15 cellular contexts compared by ENCODE assay signal in the genomic region with DNA sequence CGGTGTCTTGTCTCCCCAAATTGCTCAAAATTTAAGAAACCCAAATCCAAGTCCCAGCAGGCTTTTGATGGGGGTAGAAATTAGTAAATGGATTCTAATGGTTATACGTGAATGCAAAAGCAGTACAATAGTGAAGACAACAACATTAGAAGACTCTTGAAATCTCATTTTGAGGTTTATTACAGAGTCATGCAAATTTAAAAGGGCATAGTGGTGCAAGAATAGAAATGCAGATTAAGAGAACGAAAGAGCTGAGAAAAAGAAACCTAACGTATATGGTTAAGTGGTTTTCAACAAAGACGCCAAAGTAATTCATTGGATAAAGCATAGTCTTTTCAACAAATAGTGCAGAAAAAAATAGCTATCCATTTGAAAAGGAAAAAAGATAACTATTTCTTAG. TPM values are rescaled to one million over a fixed set of nuclear protein-coding genes. Genes with fewer than 3 reads are reported as not detected.
DNase-seq lines count a peak whose midpoint lies in the region; ATAC-seq and TF ChIP-seq lines count a peak whose summit lies in the region.
"Had no signal": no experiment of that assay in that cellular context is flagged by ENCODE, and none has a peak within 500 bp of the region (broad histone marks: within the 10 kb centered on the region; RNA-seq: fewer than 3 reads in every experiment).

No MANE protein-coding gene starts in this region.

- intact Hi-C loops in activated CD4-positive, alpha-beta memory T cell treated with anti-CD3 and anti-CD28 coated beads for 36 hours (cut with micrococcal nuclease), result no loop called here
- intact Hi-C loops in left lung (cut with DNase I), result no loop called here

- H3K27ac ChIP-seq in left lung (no peak overlapping the region), Peyer's patch (no peak overlapping the region)

- DNase-seq in GM06990 (ENCODE audit: extremely low read depth, insufficient read length), result peak; percentile 64
- no peak for DNase-seq in activated CD4-positive, alpha-beta memory T cell treated with anti-CD3 and anti-CD28 coated beads for 36 hours
- no peak for DNase-seq in left lung
- no peak for DNase-seq in Peyer's patch
- no peak for DNase-seq in NCI-H2171 (lab: John Stamatoyannopoulos, UW)
- DNase-seq in HuH-7 (ENCODE audit: low spot score), result no peak
- DNase-seq: activated CD8-positive, alpha-beta memory T cell treated with anti-CD3 and anti-CD28 coated beads, Interleukin-2, amount 10 ng/mL, durations not matched to agents 7 days and 5 days; CD4-positive, alpha-beta T cell; HFFc6; NCI-H524 had no signal

- H3K4me1 ChIP-seq in left lung (no peaks in the 10 kb centered on the region), Peyer's patch (no peaks in the 10 kb centered on the region)

- H3K4me3 ChIP-seq in GM06990 (replicated peaks; ENCODE audit: low read depth, low read length), result no peak overlapping the region
- H3K4me3 ChIP-seq in left lung, result no peak overlapping the region
- no peak overlapping the region for H3K4me3 ChIP-seq in Peyer's patch

- CTCF ChIA-PET in activated CD4-positive, alpha-beta memory T cell treated with anti-CD3 and anti-CD28 coated beads for 36 hours (lab: Charles Lee), result interaction anchor here (1.9 kb wide), 1 partner anchor 36 kb away, joined by 11 read pairs; no protein-coding TSS in a partner anchor

- ATAC-seq in GM19452 (IDR thresholded peaks at IDR 0.05; ENCODE audit: unreplicated experiment) (peak; percentile 56), HG03103 (IDR thresholded peaks at IDR 0.05; ENCODE audit: low read depth, unreplicated experiment) (peak; percentile 60), left lung (no peak)
- ATAC-seq: activated CD8-positive, alpha-beta memory T cell treated with anti-CD3 and anti-CD28 coated beads, Interleukin-2, amount 10 ng/mL, durations not matched to agents 7 days and 5 days; SK-N-SH treated with all-trans-retinoic acid at 6 μM for 48 hours had no signal

- H3K27ac Mint-ChIP-seq in activated CD4-positive, alpha-beta memory T cell treated with anti-CD3 and anti-CD28 coated beads for 36 hours, result no peak overlapping the region
- H3K27ac Mint-ChIP-seq: activated CD8-positive, alpha-beta memory T cell treated with anti-CD3 and anti-CD28 coated beads, Interleukin-2, amount 10 ng/mL, durations not matched to agents 7 days and 5 days; brain; CD4-positive, alpha-beta T cell; HFFc6 had no signal

- POLR2A ChIA-PET in activated CD4-positive, alpha-beta memory T cell treated with anti-CD3 and anti-CD28 coated beads for 36 hours (lab: Charles Lee), result no interaction called here

- no peaks in the 10 kb centered on the region for H3K9me3 Mint-ChIP-seq in activated CD4-positive, alpha-beta memory T cell treated with anti-CD3 and anti-CD28 coated beads for 36 hours
- H3K9me3 Mint-ChIP-seq: brain; CD4-positive, alpha-beta T cell; HFFc6; neural crest cell had no signal

- H3K36me3 ChIP-seq in GM06990 (ENCODE audit: control insufficient read depth, insufficient read depth, low read length) (no peaks in the 10 kb centered on the region), left lung (no peaks in the 10 kb centered on the region), Peyer's patch (no peaks in the 10 kb centered on the region)

- no peaks in the 10 kb centered on the region for H3K9me3 ChIP-seq in left lung
- no peaks in the 10 kb centered on the region for H3K9me3 ChIP-seq in Peyer's patch

- TF ChIP-seq CTCF in GM06990 (IDR thresholded peaks at IDR 0.05; ENCODE audit: insufficient read depth, low read length, poor library complexity, severe bottlenecking) (no peak), left lung (IDR thresholded peaks at IDR 0.05) (no peak), Peyer's patch (IDR thresholded peaks at IDR 0.05) (no peak)

- no peak for TF ChIP-seq POLR2A in Peyer's patch (IDR thresholded peaks at IDR 0.05)

- H3K36me3 Mint-ChIP-seq in activated CD4-positive, alpha-beta memory T cell treated with anti-CD3 and anti-CD28 coated beads for 36 hours, result no peaks in the 10 kb centered on the region
- H3K36me3 Mint-ChIP-seq: activated CD8-positive, alpha-beta memory T cell treated with anti-CD3 and anti-CD28 coated beads, Interleukin-2, amount 10 ng/mL, durations not matched to agents 7 days and 5 days; brain had no signal

- H3K4me1 Mint-ChIP-seq in activated CD4-positive, alpha-beta memory T cell treated with anti-CD3 and anti-CD28 coated beads for 36 hours (ENCODE audit: low read depth), result peaks cover 10% of the 10 kb centered on the region
- H3K4me1 Mint-ChIP-seq: activated CD8-positive, alpha-beta memory T cell treated with anti-CD3 and anti-CD28 coated beads, Interleukin-2, amount 10 ng/mL, durations not matched to agents 7 days and 5 days had no signal

- H3K4me3 Mint-ChIP-seq in activated CD4-positive, alpha-beta memory T cell treated with anti-CD3 and anti-CD28 coated beads for 36 hours, result peak overlapping the region; percentile 44
- H3K4me3 Mint-ChIP-seq: activated CD8-positive, alpha-beta memory T cell treated with anti-CD3 and anti-CD28 coated beads, Interleukin-2, amount 10 ng/mL, durations not matched to agents 7 days and 5 days; brain; CD4-positive, alpha-beta T cell; HFFc6; neural crest cell had no signal

- H3K27me3 ChIP-seq in GM06990 (replicated peaks; ENCODE audit: control insufficient read depth, insufficient read depth, low read length) (no peaks in the 10 kb centered on the region), left lung (peaks cover 0 to 52% of the 10 kb centered on the region in 2 donors), Peyer's patch (no peaks in the 10 kb centered on the region)

- H3K27me3 Mint-ChIP-seq in activated CD4-positive, alpha-beta memory T cell treated with anti-CD3 and anti-CD28 coated beads for 36 hours, result peaks cover 5% of the 10 kb centered on the region

RNA-seq across cellular contexts. Expression of gene CXXC1, which starts 33.2 kb away (rescaled TPM):
- 10 to 100 TPM; 80.8 to 80.9 TPM for total RNA-seq in activated CD4-positive, alpha-beta memory T cell treated with anti-CD3 and anti-CD28 coated beads for 36 hours
- total RNA-seq in left lung (10 to 100 TPM; 57.4 to 73.6 TPM), Peyer's patch (100 to 1,000 TPM in 3 of 4 donors, 10 to 100 TPM in 1; 85.6 to 261 (median 130) TPM)

RNA-seq across cellular contexts. Expression of gene MBD1, which starts 39.4 kb away (rescaled TPM):
- 10 to 100 TPM; 69.4 to 70.5 TPM for total RNA-seq in activated CD4-positive, alpha-beta memory T cell treated with anti-CD3 and anti-CD28 coated beads for 36 hours
- total RNA-seq in left lung (10 to 100 TPM; 51.9 to 64.9 TPM), Peyer's patch (100 to 1,000 TPM in 3 of 4 donors, 10 to 100 TPM in 1; 85.1 to 168 (median 115) TPM)

RNA-seq across cellular contexts. Expression of gene SKA1, which starts 54.1 kb away (rescaled TPM):
- total RNA-seq in activated CD4-positive, alpha-beta memory T cell treated with anti-CD3 and anti-CD28 coated beads for 36 hours, result 10 to 100 TPM; 44.2 to 46.0 TPM
- 1 to 10 TPM; 2.4 to 3.4 TPM for total RNA-seq in left lung
- 1 to 10 TPM in 2 of 4 donors, under 1 TPM in 2; 0.54 to 5.8 (median 2.2) TPM for total RNA-seq in Peyer's patch

RNA-seq across cellular contexts. Expression of gene CFAP53, which starts 54.4 kb away (rescaled TPM):
- total RNA-seq in activated CD4-positive, alpha-beta memory T cell treated with anti-CD3 and anti-CD28 coated beads for 36 hours, result under 1 TPM; 0.26 to 0.48 TPM
- total RNA-seq in left lung (1 to 10 TPM in 1 of 2 donors, under 1 TPM in 1; 0.20 to 2.3 TPM), Peyer's patch (under 1 TPM in 1 of 4 donors, not detected in 3; 0.80 TPM)

Comparison
In these comparisons a context has a peak if more than half of its experiments do, and no peak if none do; other contexts are left out.
1. RNA of gene SKA1, which starts 54.1 kb away (total RNA-seq): 44.2 to 46.0 TPM in activated CD4-positive, alpha-beta memory T cell treated with anti-CD3 and anti-CD28 coated beads for 36 hours; 0.54 to 5.8 TPM in Peyer's patch and 2.4 to 3.4 TPM in left lung; every median in the first group is over 4 times any median in the second.